Comparison of ENCODE assay signal across 9 cellular contexts in the genomic region with DNA sequence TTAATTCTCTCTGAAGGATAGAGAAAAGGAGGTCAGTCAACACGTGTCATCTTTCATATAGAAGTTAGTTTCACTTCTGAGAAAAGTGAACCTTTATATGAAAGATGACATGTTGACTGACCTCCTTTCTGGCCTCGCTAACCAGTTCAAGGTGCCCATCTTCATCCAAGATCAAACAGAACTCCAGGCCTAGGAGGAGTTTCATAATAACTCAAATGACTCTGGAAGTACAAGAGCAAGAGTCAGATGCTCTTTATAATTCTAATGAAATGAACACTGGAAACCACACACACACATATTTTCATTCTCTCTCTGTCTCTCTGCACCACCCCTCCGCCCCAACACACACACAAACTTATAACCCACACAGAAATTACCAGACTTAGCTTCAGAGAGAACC. TPM values are rescaled to one million over a fixed set of nuclear protein-coding genes. Genes with fewer than 3 reads are reported as not detected.
DNase-seq lines count a peak whose midpoint lies in the region; ATAC-seq and TF ChIP-seq lines count a peak whose summit lies in the region.
"Had no signal": no experiment of that assay in that cellular context is flagged by ENCODE, and none has a peak within 500 bp of the region (broad histone marks: within the 10 kb centered on the region; RNA-seq: fewer than 3 reads in every experiment).

No MANE protein-coding gene starts in this region.

- no peak overlapping the region for H4K12ac ChIP-seq in trophoblast cell (ENCODE audit: low read depth, low read length)

- peak overlapping the region; percentile 81 for H3K4me3 Mint-ChIP-seq in activated naive CD8-positive, alpha-beta T cell
- H3K4me3 Mint-ChIP-seq in stimulated activated naive CD8-positive, alpha-beta T cell treated with anti-CD3 and anti-CD28 coated beads, Interleukin-15, amount 100 ng/mL, for 72 hours = peak overlapping the region; percentile 72 to 80

- no peak overlapping the region for H4K91ac ChIP-seq in trophoblast cell (ENCODE audit: low read depth, low read length)

- no peak overlapping the region for H3K4me2 ChIP-seq in trophoblast cell (ENCODE audit: low read length)

- no peak overlapping the region for H2BK120ac ChIP-seq in trophoblast cell (ENCODE audit: insufficient read depth, low read length, poor library complexity)

- no peaks in the 10 kb centered on the region for H3K36me3 ChIP-seq in trophoblast cell (ENCODE audit: control insufficient read depth in 1 of 2, insufficient read depth in 2 of 2, low read length in 2 of 2)

- H2AFZ ChIP-seq in trophoblast cell (ENCODE audit: insufficient read depth, low read length, poor library complexity) = no peak overlapping the region

- H3K18ac ChIP-seq in trophoblast cell (ENCODE audit: low read length) = no peak overlapping the region

- peak overlapping the region; percentile 98 for H3K27ac Mint-ChIP-seq in activated naive CD8-positive, alpha-beta T cell
- peak overlapping the region; percentile 91 to 99 for H3K27ac Mint-ChIP-seq in stimulated activated naive CD8-positive, alpha-beta T cell treated with anti-CD3 and anti-CD28 coated beads, Interleukin-15, amount 100 ng/mL, for 72 hours

- H3K4ac ChIP-seq in trophoblast cell (ENCODE audit: low read depth, low read length) = no peak overlapping the region

- peaks cover 88% of the 10 kb centered on the region for H3K4me1 Mint-ChIP-seq in activated naive CD8-positive, alpha-beta T cell (ENCODE audit: low read depth)
- peaks cover 88% of the 10 kb centered on the region for H3K4me1 Mint-ChIP-seq in stimulated activated naive CD8-positive, alpha-beta T cell treated with anti-CD3 and anti-CD28 coated beads, Interleukin-15, amount 100 ng/mL, for 72 hours

- no peak overlapping the region for H2BK5ac ChIP-seq in trophoblast cell (ENCODE audit: low read depth, low read length, poor library complexity)

- H3K79me2 ChIP-seq in trophoblast cell (ENCODE audit: control insufficient read depth, insufficient read depth, low read length, poor library complexity) = no peaks in the 10 kb centered on the region

- H3K23ac ChIP-seq in trophoblast cell (ENCODE audit: low read length) = no peak overlapping the region

- no peak overlapping the region for H3K27ac ChIP-seq in trophoblast cell (ENCODE audit: low read depth, low read length)

- H3K27me3 Mint-ChIP-seq in activated naive CD8-positive, alpha-beta T cell = no peaks in the 10 kb centered on the region
- no peaks in the 10 kb centered on the region for H3K27me3 Mint-ChIP-seq in stimulated activated naive CD8-positive, alpha-beta T cell treated with anti-CD3 and anti-CD28 coated beads, Interleukin-15, amount 100 ng/mL, for 72 hours

- no peak overlapping the region for H4K8ac ChIP-seq in trophoblast cell (ENCODE audit: low read depth, low read length)

- no peak overlapping the region for H3K14ac ChIP-seq in trophoblast cell (ENCODE audit: low read length)

- no peaks in the 10 kb centered on the region for H3K27me3 ChIP-seq in trophoblast cell (ENCODE audit: insufficient read depth, low read length)

- ATAC-seq in HG03175 (IDR thresholded peaks at IDR 0.05; ENCODE audit: unreplicated experiment) (peak; percentile 42), SK-N-SH treated with all-trans-retinoic acid at 6 μM for 48 hours (no peak)
- ATAC-seq in stimulated activated naive CD8-positive, alpha-beta T cell treated with anti-CD3 and anti-CD28 coated beads, Interleukin-15, amount 100 ng/mL, for 72 hours = peak; percentile 48
- ATAC-seq: K562 had no signal

- H3K79me1 ChIP-seq in trophoblast cell (ENCODE audit: low read length) = no peaks in the 10 kb centered on the region

- H3K9ac ChIP-seq in trophoblast cell (ENCODE audit: low read length) = no peak overlapping the region

- peak; percentile 59 for DNase-seq in activated CD8-positive, alpha-beta memory T cell treated with anti-CD3 and anti-CD28 coated beads for 24 hours
- DNase-seq in activated CD8-positive, alpha-beta memory T cell treated with anti-CD3 and anti-CD28 coated beads, Interleukin-2, amount 50 U/mL, for 48 hours = no peak
- DNase-seq in stimulated activated naive CD8-positive, alpha-beta T cell treated with anti-CD3 and anti-CD28 coated beads, Interleukin-15, amount 100 ng/mL, for 72 hours = no peak
- DNase-seq in trophoblast cell (no peak), NCI-H2029 treated with DMSO at 0.1 percent for 48 hours (lab: John Stamatoyannopoulos, UW) (no peak)

- H2BK12ac ChIP-seq in trophoblast cell (ENCODE audit: low read length) = no peak overlapping the region

- no peak overlapping the region for H3K4me3 ChIP-seq in trophoblast cell (ENCODE audit: low read depth, low read length)
- H3K4me3 ChIP-seq: K562 had no signal

- H2AK5ac ChIP-seq in trophoblast cell (ENCODE audit: low read length) = no peak overlapping the region

- no CpG with 5 or more reads among the region's 3 CpGs for WGBS in trophoblast cell (ENCODE audit: extremely low coverage, insufficient coverage, insufficient read length)

- no peaks in the 10 kb centered on the region for H3K9me3 ChIP-seq in trophoblast cell (ENCODE audit: insufficient read depth, low read depth, low read length)

- no peaks in the 10 kb centered on the region for H3K9me3 Mint-ChIP-seq in activated naive CD8-positive, alpha-beta T cell (ENCODE audit: low read depth)
- peaks cover 4 to 6% of the 10 kb centered on the region in 2 donors for H3K9me3 Mint-ChIP-seq in stimulated activated naive CD8-positive, alpha-beta T cell treated with anti-CD3 and anti-CD28 coated beads, Interleukin-15, amount 100 ng/mL, for 72 hours

- peaks cover 42% of the 10 kb centered on the region for H3K36me3 Mint-ChIP-seq in activated naive CD8-positive, alpha-beta T cell

- H3K4me1 ChIP-seq in trophoblast cell (ENCODE audit: control insufficient read depth in 1 of 2, insufficient read depth in 2 of 2, low read length in 2 of 2) = no peaks in the 10 kb centered on the region

TF ChIP-seq in SK-N-SH treated with all-trans-retinoic acid at 6 μM for 48 hours, 23 proteins besides CTCF, POLR2A, EP300 and RAD21:
- TF ChIP-seq CREB5 (CRISPR knock-in tag; IDR thresholded peaks at IDR 0.05; ENCODE audit: low read depth) (no peak), ESRRG (CRISPR knock-in tag; IDR thresholded peaks at IDR 0.05) (no peak)
TF ChIP-seq in SK-N-SH treated with all-trans-retinoic acid at 6 μM for 48 hours: peak in this region for 0.

RNA-seq across cellular contexts. Expression of gene ANKRD44, which starts 16.3 kb away (rescaled TPM):
- polyA plus RNA-seq in trophoblast cell (2013) = 2.9 and 4.0 TPM in 2 replicates
